14 cellular contexts compared by ENCODE assay signal in genomic region chr12:124297389-124297788, GRCh38. TPM values are rescaled to one million over a fixed set of nuclear protein-coding genes. Genes with fewer than 3 reads are reported as not detected.
"Had no signal": no experiment of that assay in that cellular context is flagged by ENCODE, and none has a peak within 500 bp of the region (broad histone marks: within the 10 kb centered on the region; RNA-seq: fewer than 3 reads in every experiment).

No MANE protein-coding gene starts in this region.

- H3K9me3 Mint-ChIP-seq: activated naive CD8-positive, alpha-beta T cell treated with anti-CD3 and anti-CD28 coated beads, Interleukin-2, amount 10 ng/mL, durations not matched to agents 7 days and 5 days; stimulated activated naive CD8-positive, alpha-beta T cell treated with anti-CD3 and anti-CD28 coated beads, Interleukin-15, Interleukin-2, amounts not matched to agents 100 ng/mL and 50 ng/mL, for 24 hours had no signal

- H3K27ac Mint-ChIP-seq: activated CD8-positive, alpha-beta T cell treated with anti-CD3 and anti-CD28 coated beads, Interleukin-2, amount 10 ng/mL, durations not matched to agents 7 days and 5 days; activated naive CD8-positive, alpha-beta T cell treated with anti-CD3 and anti-CD28 coated beads, Interleukin-2, amount 10 ng/mL, durations not matched to agents 7 days and 5 days; stimulated activated naive CD8-positive, alpha-beta T cell treated with anti-CD3 and anti-CD28 coated beads, Interleukin-15, Interleukin-2, amounts not matched to agents 100 ng/mL and 50 ng/mL, for 24 hours had no signal

- H3K9me3 ChIP-seq: esophagus muscularis mucosa, left ventricle myocardium inferior, mucosa of descending colon, spleen had no signal

- H3K36me3 Mint-ChIP-seq: activated naive CD8-positive, alpha-beta T cell treated with anti-CD3 and anti-CD28 coated beads, Interleukin-2, amount 10 ng/mL, durations not matched to agents 7 days and 5 days had no signal

- DNase-seq: activated CD4-positive, alpha-beta T cell treated with anti-CD3 and anti-CD28 coated beads for 4 hours; activated CD8-positive, alpha-beta memory T cell treated with anti-CD3 and anti-CD28 coated beads, Interleukin-2, amount 50 U/mL, for 48 hours; activated CD8-positive, alpha-beta T cell treated with anti-CD3 and anti-CD28 coated beads, Interleukin-2, amount 10 ng/mL, durations not matched to agents 7 days and 5 days; activated gamma-delta T cell treated with Interleukin-2 at 50 U/mL for 16 hours; activated naive CD8-positive, alpha-beta T cell treated with anti-CD3 and anti-CD28 coated beads, Interleukin-2, amount 10 ng/mL, durations not matched to agents 7 days and 5 days; dorsolateral prefrontal cortex; hypothalamus; left ventricle myocardium inferior; T-helper 2 cell had no signal

- ATAC-seq: activated CD8-positive, alpha-beta T cell treated with anti-CD3 and anti-CD28 coated beads, Interleukin-2, amount 10 ng/mL, durations not matched to agents 7 days and 5 days had no signal

- H3K4me3 ChIP-seq: left ventricle myocardium inferior, mucosa of descending colon, spleen had no signal

- H3K4me3 Mint-ChIP-seq: activated CD8-positive, alpha-beta T cell treated with anti-CD3 and anti-CD28 coated beads, Interleukin-2, amount 10 ng/mL, durations not matched to agents 7 days and 5 days; activated naive CD8-positive, alpha-beta T cell treated with anti-CD3 and anti-CD28 coated beads, Interleukin-2, amount 10 ng/mL, durations not matched to agents 7 days and 5 days; stimulated activated naive CD8-positive, alpha-beta T cell treated with anti-CD3 and anti-CD28 coated beads, Interleukin-15, Interleukin-2, amounts not matched to agents 100 ng/mL and 50 ng/mL, for 24 hours had no signal

- H3K9ac ChIP-seq: parathyroid adenoma had no signal

- H3K36me3 ChIP-seq: esophagus muscularis mucosa, left ventricle myocardium inferior, spleen had no signal

- H3K4me1 ChIP-seq: parathyroid adenoma had no signal

- H3K4me1 Mint-ChIP-seq: activated naive CD8-positive, alpha-beta T cell treated with anti-CD3 and anti-CD28 coated beads, Interleukin-2, amount 10 ng/mL, durations not matched to agents 7 days and 5 days had no signal

- H3K27ac ChIP-seq: dorsolateral prefrontal cortex, esophagus muscularis mucosa, left ventricle myocardium inferior, parathyroid adenoma, spleen had no signal

- H2AFZ ChIP-seq: parathyroid adenoma had no signal

RNA-seq across cellular contexts. Expression of gene RFLNA, which starts 2.5 kb away (rescaled TPM):
- total RNA-seq: activated CD8-positive, alpha-beta T cell treated with anti-CD3 and anti-CD28 coated beads, Interleukin-2, amount 10 ng/mL, durations not matched to agents 7 days and 5 days; activated naive CD8-positive, alpha-beta T cell treated with anti-CD3 and anti-CD28 coated beads, Interleukin-2, amount 10 ng/mL, durations not matched to agents 7 days and 5 days had no signal
